In the genomic region with DNA sequence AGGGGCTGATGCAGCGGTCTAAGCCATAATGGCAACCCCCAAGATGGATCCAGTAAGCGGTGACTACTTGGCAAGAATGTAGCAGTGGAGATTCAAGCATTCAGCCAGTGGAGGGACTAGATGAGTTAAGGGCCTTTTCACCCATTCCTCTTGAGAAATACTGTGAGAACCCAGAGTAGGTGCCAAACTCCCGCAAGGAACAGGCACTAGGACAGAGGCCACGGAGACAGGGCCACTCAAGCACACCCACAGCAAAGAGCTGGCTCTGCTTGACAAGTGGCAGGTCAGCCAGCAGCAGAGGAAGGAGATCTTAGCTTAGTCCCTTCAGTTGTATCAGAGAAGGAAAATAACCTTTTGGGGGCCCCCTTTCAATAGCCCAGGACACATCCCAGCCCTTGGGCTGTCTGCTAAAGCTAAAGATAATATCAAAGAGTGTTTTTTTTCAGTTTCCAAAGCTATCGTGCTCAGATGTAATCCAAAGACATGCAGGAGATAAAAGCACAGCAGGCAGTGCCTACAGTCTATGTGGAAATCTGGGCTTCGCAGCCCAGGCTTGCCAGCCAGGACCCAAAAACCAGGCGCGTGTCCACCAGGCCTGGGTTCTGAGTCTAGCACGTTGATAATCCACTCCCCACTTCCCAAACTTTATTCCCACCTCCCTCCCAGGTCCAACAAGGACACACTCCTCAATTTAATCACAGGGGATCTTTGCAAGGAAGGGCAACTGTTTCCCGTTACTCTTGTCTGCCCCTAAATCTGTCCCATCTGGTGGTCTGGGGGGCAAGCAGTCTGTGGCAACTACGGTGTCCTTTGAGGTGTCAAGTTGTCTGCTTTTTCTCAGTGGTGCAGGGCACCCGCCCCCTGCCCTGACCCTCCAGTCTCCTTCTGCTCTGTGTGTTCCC, we compare ENCODE assay signal across 23 cellular contexts.
DNase-seq lines count a peak whose midpoint lies in the region; ATAC-seq and TF ChIP-seq lines count a peak whose summit lies in the region.
"Had no signal": no experiment of that assay in that cellular context is flagged by ENCODE, and none has a peak within 500 bp of the region (broad histone marks: within the 10 kb centered on the region; RNA-seq: fewer than 3 reads in every experiment).

No MANE protein-coding gene starts in this region.

- intact Hi-C loops in left cardiac atrium (cut with DNase I) (no loop called here), upper lobe of right lung (cut with DNase I) (no loop called here)

- H4K20me1 ChIP-seq in neural progenitor cell (ENCODE audit: low read depth): no peaks in the 10 kb centered on the region

- no peaks in the 10 kb centered on the region for H3K79me2 ChIP-seq in neural progenitor cell (ENCODE audit: low read depth)

- ATAC-seq in left cardiac atrium: peak; percentile 49 to 78
- ATAC-seq in upper lobe of right lung: peak; percentile 71
- ATAC-seq: activated T-cell treated with anti-CD3 and anti-CD28 coated beads, Interleukin-2, amount 50 U/mL, for 4 hours; GM12878; right lobe of liver had no signal

- H3K9me3 ChIP-seq in neural progenitor cell (ENCODE audit: low read depth) (no peaks in the 10 kb centered on the region), upper lobe of right lung (no peaks in the 10 kb centered on the region)
- H3K9me3 ChIP-seq: Caco-2, ovary, right lobe of liver had no signal

- no peak overlapping the region for H3K4me3 Mint-ChIP-seq in activated CD4-positive, alpha-beta T cell treated with anti-CD3 and anti-CD28 coated beads, Interleukin-2, amount 10 ng/mL, durations not matched to agents 7 days and 5 days
- peak overlapping the region; percentile 19 for H3K4me3 Mint-ChIP-seq in neural progenitor cell
- H3K4me3 Mint-ChIP-seq: activated T-cell treated with anti-CD3 and anti-CD28 coated beads, Interleukin-2, amount 50 U/mL, for 4 hours; B cell; naive B cell had no signal

- no peaks in the 10 kb centered on the region for H3K9me3 Mint-ChIP-seq in activated CD4-positive, alpha-beta T cell treated with anti-CD3 and anti-CD28 coated beads, Interleukin-2, amount 10 ng/mL, durations not matched to agents 7 days and 5 days
- no peaks in the 10 kb centered on the region for H3K9me3 Mint-ChIP-seq in neural progenitor cell
- H3K9me3 Mint-ChIP-seq: activated T-cell treated with anti-CD3 and anti-CD28 coated beads, Interleukin-2, amount 50 U/mL, for 4 hours; naive B cell had no signal

- TF ChIP-seq CTCF in neural progenitor cell (IDR thresholded peaks at IDR 0.05): no peak
- TF ChIP-seq CTCF in upper lobe of right lung (IDR thresholded peaks at IDR 0.05): no peak

- H3F3A ChIP-seq in neural progenitor cell (ENCODE audit: low read depth): peaks cover 20% of the 10 kb centered on the region

- POLR2A ChIA-PET in activated CD4-positive, alpha-beta T cell treated with anti-CD3 and anti-CD28 coated beads, Interleukin-2, amount 10 ng/mL, durations not matched to agents 7 days and 5 days (lab: Charles Lee): no interaction called here

- H3K4me3 ChIP-seq in neural progenitor cell: no peak overlapping the region
- no peak overlapping the region for H3K4me3 ChIP-seq in upper lobe of right lung
- H3K4me3 ChIP-seq: GM12878, ovary, right lobe of liver had no signal

- CTCF ChIA-PET in activated CD4-positive, alpha-beta T cell treated with anti-CD3 and anti-CD28 coated beads, Interleukin-2, amount 10 ng/mL, durations not matched to agents 7 days and 5 days (lab: Charles Lee): interaction anchor here (0.5 kb wide), 1 partner anchor 126 kb away, joined by 5 read pairs; no protein-coding TSS in a partner anchor

- H3K27ac ChIP-seq in neural progenitor cell (no peak overlapping the region), upper lobe of right lung (no peak overlapping the region)
- H3K27ac ChIP-seq: ovary, right lobe of liver had no signal

- peaks cover 17% of the 10 kb centered on the region for H3K27me3 Mint-ChIP-seq in activated CD4-positive, alpha-beta T cell treated with anti-CD3 and anti-CD28 coated beads, Interleukin-2, amount 10 ng/mL, durations not matched to agents 7 days and 5 days
- H3K27me3 Mint-ChIP-seq in neural progenitor cell (ENCODE audit: insufficient read depth, low read depth): no peaks in the 10 kb centered on the region

- H3K4me1 ChIP-seq in neural progenitor cell: peaks cover 38% of the 10 kb centered on the region
- peaks cover 9% of the 10 kb centered on the region for H3K4me1 ChIP-seq in upper lobe of right lung
- H3K4me1 ChIP-seq: Caco-2 had no signal

- H3K4me2 ChIP-seq in neural progenitor cell: no peak overlapping the region

- H3K4me1 Mint-ChIP-seq in activated CD4-positive, alpha-beta T cell treated with anti-CD3 and anti-CD28 coated beads, Interleukin-2, amount 10 ng/mL, durations not matched to agents 7 days and 5 days: no peaks in the 10 kb centered on the region
- H3K4me1 Mint-ChIP-seq in neural progenitor cell: peaks cover 59% of the 10 kb centered on the region
- H3K4me1 Mint-ChIP-seq: B cell, naive B cell had no signal

- H3K27me3 ChIP-seq in neural progenitor cell (no peaks in the 10 kb centered on the region), upper lobe of right lung (no peaks in the 10 kb centered on the region)
- H3K27me3 ChIP-seq: ovary, right lobe of liver had no signal

- H3K9ac ChIP-seq in neural progenitor cell: no peak overlapping the region

- no peaks in the 10 kb centered on the region for H3K36me3 Mint-ChIP-seq in activated CD4-positive, alpha-beta T cell treated with anti-CD3 and anti-CD28 coated beads, Interleukin-2, amount 10 ng/mL, durations not matched to agents 7 days and 5 days (ENCODE audit: low read depth)
- peaks cover 3% of the 10 kb centered on the region for H3K36me3 Mint-ChIP-seq in neural progenitor cell
- H3K36me3 Mint-ChIP-seq: naive B cell had no signal

- H3K27ac Mint-ChIP-seq in activated CD4-positive, alpha-beta T cell treated with anti-CD3 and anti-CD28 coated beads, Interleukin-2, amount 10 ng/mL, durations not matched to agents 7 days and 5 days: peak overlapping the region; percentile 6
- H3K27ac Mint-ChIP-seq in neural progenitor cell: peak overlapping the region; percentile 1
- H3K27ac Mint-ChIP-seq: B cell, naive B cell had no signal

- no peak for DNase-seq in activated CD4-positive, alpha-beta T cell treated with anti-CD3 and anti-CD28 coated beads, Interleukin-2, amount 10 ng/mL, durations not matched to agents 7 days and 5 days
- DNase-seq in activated CD4-positive, alpha-beta T cell treated with anti-CD3 and anti-CD28 coated beads for 48 hours: no peak
- no peak for DNase-seq in left cardiac atrium
- DNase-seq in neural progenitor cell (ENCODE audit: low spot score): no peak
- DNase-seq in upper lobe of right lung: no peak
- DNase-seq in activated T-cell treated with anti-CD3 and anti-CD28 coated beads, Interleukin-2, amount 50 U/mL, for 1 hour: no peak
- no peak for DNase-seq in NCI-H345 treated with DMSO at 0.1 percent for 48 hours (lab: John Stamatoyannopoulos, UW; ENCODE audit: unreplicated experiment)
- no peak for DNase-seq in HCEC 1CT
- DNase-seq: activated CD4-positive, CD25-positive, alpha-beta regulatory T cell treated with anti-CD3 and anti-CD28 coated beads, Interleukin-2, amount 50 U/mL, for 72 hours; activated naive CD4-positive, alpha-beta T cell treated with Interleukin-2 at 50 U/mL for 16 hours; activated T-cell treated with anti-CD3 and anti-CD28 coated beads, Interleukin-2, amount 50 U/mL, for 4 hours; amniotic stem cell; Caco-2; DND-41; naive B cell; NCI-H1048; NCI-H187 treated with DMSO at 0.1 percent for 48 hours; right lobe of liver; RPMI8226; stimulated activated CD8-positive, alpha-beta memory T cell treated with anti-CD3 and anti-CD28 coated beads, Interleukin-4, amount 100 ng/mL, for 48 hours had no signal

- H2AFZ ChIP-seq in neural progenitor cell (replicated peaks): no peak overlapping the region

- H3K36me3 ChIP-seq in neural progenitor cell: no peaks in the 10 kb centered on the region
- no peaks in the 10 kb centered on the region for H3K36me3 ChIP-seq in upper lobe of right lung
- H3K36me3 ChIP-seq: ovary had no signal
